Comparison of ENCODE assay signal across 21 cellular contexts in genomic region chr14:95756751-95757150, GRCh38. TPM values are rescaled to one million over a fixed set of nuclear protein-coding genes. Genes with fewer than 3 reads are reported as not detected.
DNase-seq lines count a peak whose midpoint lies in the region; ATAC-seq, FAIRE-seq and TF ChIP-seq lines count a peak whose summit lies in the region.
"Had no signal": no experiment of that assay in that cellular context is flagged by ENCODE, and none has a peak within 500 bp of the region (broad histone marks: within the 10 kb centered on the region; RNA-seq: fewer than 3 reads in every experiment).

No MANE protein-coding gene starts in this region.

- TF ChIP-seq CTCF in VCaP (conservative IDR thresholded peaks at IDR 0.05) (no peak), pancreas (IDR thresholded peaks at IDR 0.05) (no peak), left ventricle myocardium inferior (IDR thresholded peaks at IDR 0.05; ENCODE audit: borderline replicate concordance) (no peak)

- ATAC-seq in pancreas = peak; percentile 83 to 93 (median 88)
- ATAC-seq: CD8-positive, alpha-beta T cell had no signal

- no peak for FAIRE-seq in pancreas (lab: Jason Lieb, UNC)
- FAIRE-seq: A204.1, G401.6, GM12892, H54 had no signal

- DNase-seq in DMS53 treated with DMSO at 0.1 percent for 48 hours (lab: John Stamatoyannopoulos, UW; ENCODE audit: unreplicated experiment) (peak; percentile 11), DMS53 (lab: John Stamatoyannopoulos, UW) (no peak), pancreas (peak in 4 of 6 donors; percentile 36 to 67 (median 52)), left ventricle myocardium inferior (no peak)
- no peak for DNase-seq in activated naive CD4-positive, alpha-beta T cell treated with anti-CD3 and anti-CD28 coated beads, Interleukin-2, amount 50 U/mL, for 16 hours
- DNase-seq: Caco-2; CD4-positive, CD25-positive, alpha-beta regulatory T cell; CD8-positive, alpha-beta T cell; DMS 273 treated with DMSO at 0.1 percent for 48 hours; DND-41; GOT3 had no signal

- H3K4me1 ChIP-seq in pancreas (peaks cover 0 to 11% (median 9%) of the 10 kb centered on the region in 3 donors), left ventricle myocardium inferior (no peaks in the 10 kb centered on the region)
- H3K4me1 ChIP-seq: Caco-2, HAP-1 had no signal

- WGBS in pancreas, 2 donors = 14 to 17% methylated on average over 3 of the region's 3 CpGs

- H3K9me3 ChIP-seq in pancreas (no peaks in the 10 kb centered on the region), left ventricle myocardium inferior (replicated peaks) (no peaks in the 10 kb centered on the region)
- H3K9me3 ChIP-seq: Caco-2, HAP-1 had no signal

- intact Hi-C loops in pancreas (cut with DNase I) (no loop called here), left ventricle myocardium inferior (cut with micrococcal nuclease) (no loop called here)

- no peaks in the 10 kb centered on the region for H3K27me3 ChIP-seq in pancreas
- H3K27me3 ChIP-seq in left ventricle myocardium inferior (ENCODE audit: low read depth) = peaks cover 80% of the 10 kb centered on the region
- H3K27me3 ChIP-seq: BLaER1 had no signal

- H3K36me3 ChIP-seq in pancreas (no peaks in the 10 kb centered on the region), left ventricle myocardium inferior (no peaks in the 10 kb centered on the region)
- H3K36me3 ChIP-seq: HAP-1 had no signal

- H3K27ac ChIP-seq in VCaP (peak overlapping the region; percentile 28), pancreas (peak overlapping the region; percentile 4 to 51 (median 28)), left ventricle myocardium inferior (replicated peaks) (no peak overlapping the region)
- H3K27ac ChIP-seq: 22Rv1, BLaER1, C4-2B had no signal

- H3K4me3 ChIP-seq in pancreas = no peak overlapping the region
- H3K4me3 ChIP-seq in left ventricle myocardium inferior = no peak overlapping the region
- H3K4me3 ChIP-seq: BLaER1, HAP-1 had no signal

RNA-seq across cellular contexts. Expression of gene TCL1A, which starts 42.8 kb away (rescaled TPM):
- under 1 TPM in 1 of 6 donors, not detected in 5; 0.16 TPM for total RNA-seq in pancreas
- under 1 TPM in 1 of 2 donors, not detected in 1; 0.09 TPM for polyA plus RNA-seq in pancreas
- total RNA-seq in left ventricle myocardium inferior = not detected
- total RNA-seq: Caco-2 had no signal
- polyA plus RNA-seq: AG04450 had no signal

Comparison
In these comparisons a context has a peak if more than half of its experiments do, and no peak if none do; other contexts are left out.
1. DNase-seq: peak in DMS53 treated with DMSO at 0.1 percent for 48 hours (single experiment) and pancreas (4 of 6); none in DMS53 (single experiment), activated naive CD4-positive, alpha-beta T cell treated with anti-CD3 and anti-CD28 coated beads, Interleukin-2, amount 50 U/mL, for 16 hours (single experiment) and left ventricle myocardium inferior (single experiment).